In genomic region chr11:86608251-86608799, GRCh38 we compare ENCODE assay signal across 8 cellular contexts.
DNase-seq lines count a peak whose midpoint lies in the region; ATAC-seq and TF ChIP-seq lines count a peak whose summit lies in the region.

No MANE protein-coding gene starts in this region.

- no peak overlapping the region for H3K4me2 ChIP-seq in parathyroid adenoma (ENCODE audit: low read length)

- no peak overlapping the region for H3K4me3 ChIP-seq in parathyroid adenoma (ENCODE audit: low read depth, low read length)

- peak; percentile 66 for DNase-seq in Caki2 (ENCODE audit: low read depth)
- peak; percentile 100 for DNase-seq in NCI-H2171 treated with DMSO at 0.1 percent for 48 hours (lab: John Stamatoyannopoulos, UW)
- DNase-seq in activated T-cell treated with anti-CD3 and anti-CD28 coated beads for 48 hours (ENCODE audit: low read depth): peak; percentile 38
- DNase-seq in germinal center (ENCODE audit: low spot score): peak; percentile 23
- no peak for DNase-seq in middle frontal gyrus (ENCODE audit: extremely low spot score, low spot score)

- TF ChIP-seq CTCF in parathyroid adenoma (IDR thresholded peaks at IDR 0.05): peak; percentile 81

- no peak overlapping the region for H3K9ac ChIP-seq in parathyroid adenoma

- H3K36me3 ChIP-seq in parathyroid adenoma (ENCODE audit: control insufficient read depth, insufficient read depth, low read length): no peaks in the 10 kb centered on the region

- H3K27me3 ChIP-seq in parathyroid adenoma (ENCODE audit: control insufficient read depth, insufficient read depth, low read length): no peaks in the 10 kb centered on the region

- H2AFZ ChIP-seq in parathyroid adenoma: peak overlapping the region; percentile 51

- in situ Hi-C loops in Caki2 (cut with HindIII; ENCODE audit: low pct_unique_long_range_greater_than_20kb, low sequenced_read_pairs): no loop called here

- H3K79me2 ChIP-seq in parathyroid adenoma: no peaks in the 10 kb centered on the region

- no peaks in the 10 kb centered on the region for H3K4me1 ChIP-seq in parathyroid adenoma

- H3K9me3 ChIP-seq in parathyroid adenoma (ENCODE audit: control insufficient read depth, low read length): no peaks in the 10 kb centered on the region

- ATAC-seq in GM18907 (IDR thresholded peaks at IDR 0.05; ENCODE audit: unreplicated experiment) (peak; percentile 94), HG03060 (IDR thresholded peaks at IDR 0.05; ENCODE audit: low read depth, unreplicated experiment) (peak; percentile 73)

- no peak overlapping the region for H3K27ac ChIP-seq in parathyroid adenoma
